In the genomic region with DNA sequence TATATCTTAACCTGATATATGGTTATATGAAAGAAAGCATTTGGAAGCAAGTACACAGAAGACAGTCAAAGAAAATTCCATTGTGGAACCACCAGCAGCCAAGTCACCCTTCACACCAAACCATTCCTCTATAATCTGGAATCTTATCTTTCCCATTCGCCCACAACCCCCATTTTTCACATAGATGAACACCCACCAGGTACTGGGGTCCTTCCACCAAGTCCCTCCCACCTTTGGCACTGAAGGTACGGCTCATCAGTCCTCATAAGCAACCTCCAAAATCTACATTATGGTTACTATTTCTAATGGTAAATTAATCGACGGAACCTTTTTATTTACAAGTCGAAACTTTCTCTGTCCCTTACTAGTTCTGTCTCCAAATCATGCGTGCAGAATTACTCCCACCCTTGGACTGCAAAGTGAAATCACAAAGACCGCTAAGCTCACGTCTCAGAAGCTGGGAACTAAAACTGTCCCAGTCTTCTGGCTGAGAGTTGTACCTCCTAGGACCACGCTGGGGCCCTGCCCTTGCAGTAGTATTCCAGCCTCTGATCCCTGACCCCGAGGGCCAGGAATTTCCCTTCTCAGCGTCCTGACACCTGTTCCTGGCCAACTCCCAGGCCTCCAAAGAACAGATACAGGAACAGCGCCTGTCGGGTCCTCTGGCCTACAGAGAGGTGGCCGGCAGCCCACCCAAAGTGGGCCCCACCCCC, we compare ENCODE assay signal across 8 cellular contexts. TPM values are rescaled to one million over a fixed set of nuclear protein-coding genes. Genes with fewer than 3 reads are reported as not detected.
DNase-seq lines count a peak whose midpoint lies in the region; ATAC-seq and TF ChIP-seq lines count a peak whose summit lies in the region.

No MANE protein-coding gene starts in this region.

- no peaks in the 10 kb centered on the region for H3K27me3 ChIP-seq in foreskin keratinocyte

- DNase-seq in DMS53 treated with DMSO at 0.1 percent for 48 hours (lab: John Stamatoyannopoulos, UW; ENCODE audit: unreplicated experiment): peak; percentile 52
- DNase-seq in GM20000 (ENCODE audit: low spot score): peak; percentile 36
- DNase-seq in foreskin keratinocyte: no peak
- DNase-seq in omental fat pad (ENCODE audit: low spot score): no peak
- no peak for DNase-seq in NCI-H2029 (lab: John Stamatoyannopoulos, UW)
- DNase-seq in AG08395 (ENCODE audit: low spot score): no peak

- ATAC-seq in HG03571 (IDR thresholded peaks at IDR 0.05; ENCODE audit: unreplicated experiment) (peak; percentile 10), foreskin keratinocyte (peak; percentile 2), omental fat pad (ENCODE audit: low FRiP score) (peak; percentile 25)

- H3K4me1 ChIP-seq in foreskin keratinocyte: peaks cover 26% of the 10 kb centered on the region

- TF ChIP-seq CTCF in GM20000 (IDR thresholded peaks at IDR 0.05; ENCODE audit: extremely low read depth, missing control alignments) (no peak), VCaP (conservative IDR thresholded peaks at IDR 0.05) (no peak), foreskin keratinocyte (conservative IDR thresholded peaks at IDR 0.05) (no peak), omental fat pad (IDR thresholded peaks at IDR 0.05) (no peak)

- peak overlapping the region; percentile 90 for H3K27ac ChIP-seq in VCaP
- H3K27ac ChIP-seq in foreskin keratinocyte: peak overlapping the region; percentile 54

RNA-seq across cellular contexts. Expression of a gene that starts 0.7 kb away (rescaled TPM):
- total RNA-seq in foreskin keratinocyte (145 and 161 TPM in 2 replicates), omental fat pad (10 to 100 TPM; 40.4 to 54.1 (median 50.6) TPM)
- 107 and 131 TPM in 2 replicates for polyA plus RNA-seq in foreskin keratinocyte

Comparison
In these comparisons a context has a peak if more than half of its experiments do, and no peak if none do; other contexts are left out.
1. DNase-seq: peak in DMS53 treated with DMSO at 0.1 percent for 48 hours (single experiment) and GM20000 (single experiment); none in foreskin keratinocyte (0 of 2), omental fat pad (single experiment), NCI-H2029 (single experiment) and AG08395 (single experiment).
2. Peak in every context shown above with its lines, with median percentiles within 50 percentile points of each other: ATAC-seq.